38 cellular contexts compared by ENCODE assay signal in genomic region chr4:16016536-16016935, GRCh38. TPM values are rescaled to one million over a fixed set of nuclear protein-coding genes. Genes with fewer than 3 reads are reported as not detected.
A peak's percentile ranks its signal among the peaks of the same experiment; 100 is the strongest.
DNase-seq lines count a peak whose midpoint lies in the region; ATAC-seq and TF ChIP-seq lines count a peak whose summit lies in the region.
"Had no signal": no experiment of that assay in that cellular context is flagged by ENCODE, and none has a peak within 500 bp of the region (broad histone marks: within the 10 kb centered on the region; RNA-seq: fewer than 3 reads in every experiment).

No MANE protein-coding gene starts in this region.

- H3K9me3 Mint-ChIP-seq in CD8-positive, alpha-beta T cell, result no peaks in the 10 kb centered on the region
- H3K9me3 Mint-ChIP-seq: CD14-positive monocyte; CD4-positive, alpha-beta memory T cell; CD4-positive, alpha-beta T cell; CD8-positive, alpha-beta memory T cell had no signal

- no peak for ATAC-seq in CD8-positive, alpha-beta T cell
- ATAC-seq in GM18511 (IDR thresholded peaks at IDR 0.05; ENCODE audit: unreplicated experiment), result no peak
- ATAC-seq: A549 had no signal

- H3K27me3 ChIP-seq in CD8-positive, alpha-beta T cell (ENCODE audit: insufficient read depth, low read length), result no peaks in the 10 kb centered on the region
- H3K27me3 ChIP-seq: BE2C; BLaER1; BLaER1 treated with 17β-estradiol and CSF1 and Interleukin-3, amounts not matched to agents 10 nM and 100 nM had no signal

- no peak overlapping the region for H3K4me3 ChIP-seq in CD8-positive, alpha-beta T cell (ENCODE audit: low read depth, low read length)
- H3K4me3 ChIP-seq: A549; BLaER1; BLaER1 treated with 17β-estradiol and CSF1 and Interleukin-3, amounts not matched to agents 10 nM and 100 nM had no signal

- CTCF ChIA-PET in CD8-positive, alpha-beta T cell (lab: Charles Lee), result interaction anchor here (3.2 kb wide), 1 partner anchor 15 kb away, joined by 16 read pairs; no protein-coding TSS in a partner anchor

- H3K4me1 ChIP-seq in CD8-positive, alpha-beta T cell (ENCODE audit: insufficient read depth, low read length), result no peaks in the 10 kb centered on the region
- H3K4me1 ChIP-seq: A549, BE2C, Caco-2 had no signal

- intact Hi-C loops in CD8-positive, alpha-beta T cell (cut with DNase I, micrococcal nuclease), result no loop called here

- POLR2A ChIA-PET in CD8-positive, alpha-beta T cell (lab: Charles Lee), result no interaction called here

- no peaks in the 10 kb centered on the region for H3K36me3 Mint-ChIP-seq in CD8-positive, alpha-beta T cell
- H3K36me3 Mint-ChIP-seq: CD14-positive monocyte; CD4-positive, alpha-beta memory T cell; CD4-positive, CD25-positive, alpha-beta regulatory T cell; CD8-positive, alpha-beta memory T cell had no signal

- DNase-seq in COLO829 (ENCODE audit: low spot score), result peak; percentile 70
- DNase-seq in SK-MEL-5 (ENCODE audit: low read depth, low spot score), result peak; percentile 94
- DNase-seq in foreskin melanocyte, result peak; percentile 92
- no peak for DNase-seq in CD8-positive, alpha-beta T cell
- DNase-seq in T1000 (lab: John Stamatoyannopoulos, UW), result no peak
- DNase-seq: 8988T; ACHN; AML-193; BE2C; C1 segment of cervical spinal cord; Caco-2; Calu3; CD4-positive, alpha-beta memory T cell; CD4-positive, alpha-beta T cell; CD4-positive, CD25-positive, alpha-beta regulatory T cell; CD8-positive, alpha-beta memory T cell; COR-L47; DMS 273 treated with DMSO at 0.1 percent for 48 hours; DMS153; DMS53; DMS79; DMS79 treated with DMSO at 0.1 percent for 48 hours; DND-41; EL had no signal

- H3K4me3 Mint-ChIP-seq in CD8-positive, alpha-beta T cell, result no peak overlapping the region
- H3K4me3 Mint-ChIP-seq: B cell; CD14-positive monocyte; CD4-positive, alpha-beta memory T cell; CD4-positive, alpha-beta T cell; CD4-positive, CD25-positive, alpha-beta regulatory T cell; CD8-positive, alpha-beta memory T cell had no signal

- H3K36me3 ChIP-seq in CD8-positive, alpha-beta T cell (ENCODE audit: insufficient read depth, low read length), result no peaks in the 10 kb centered on the region
- H3K36me3 ChIP-seq: BE2C; BLaER1; BLaER1 treated with 17β-estradiol and CSF1 and Interleukin-3, amounts not matched to agents 10 nM and 100 nM had no signal

- no peak for TF ChIP-seq CTCF in CD8-positive, alpha-beta T cell (IDR thresholded peaks at IDR 0.05)

- H3K27me3 Mint-ChIP-seq in CD8-positive, alpha-beta T cell (ENCODE audit: low read depth), result peaks cover 10% of the 10 kb centered on the region

- no peaks in the 10 kb centered on the region for H3K9me3 ChIP-seq in CD8-positive, alpha-beta T cell (ENCODE audit: low read length)
- H3K9me3 ChIP-seq: A549; BE2C; BLaER1; BLaER1 treated with 17β-estradiol and CSF1 and Interleukin-3, amounts not matched to agents 10 nM and 100 nM; Caco-2 had no signal

- H3K4me1 Mint-ChIP-seq in CD8-positive, alpha-beta T cell (ENCODE audit: low read depth), result no peaks in the 10 kb centered on the region
- H3K4me1 Mint-ChIP-seq: B cell; CD14-positive monocyte; CD4-positive, alpha-beta memory T cell; CD4-positive, CD25-positive, alpha-beta regulatory T cell; CD8-positive, alpha-beta memory T cell had no signal

- H3K27ac Mint-ChIP-seq in CD8-positive, alpha-beta T cell, result no peak overlapping the region
- H3K27ac Mint-ChIP-seq: B cell; CD4-positive, alpha-beta memory T cell; CD4-positive, alpha-beta T cell; CD4-positive, CD25-positive, alpha-beta regulatory T cell; CD8-positive, alpha-beta memory T cell had no signal

- H3K27ac ChIP-seq in CD8-positive, alpha-beta T cell (ENCODE audit: low read depth, low read length), result no peak overlapping the region
- H3K27ac ChIP-seq: 22Rv1; A549; BLaER1; BLaER1 treated with 17β-estradiol and CSF1 and Interleukin-3, amounts not matched to agents 10 nM and 100 nM; C4-2B had no signal

- in situ Hi-C loops in SK-MEL-5 (cut with HindIII; ENCODE audit: low pct_unique_long_range_greater_than_20kb, low sequenced_read_pairs), result loop anchor here (25.0 kb wide), 1 partner anchor 196 kb away; no protein-coding TSS in a partner anchor

RNA-seq across cellular contexts. Expression of gene FGFBP2, which starts 53.6 kb away (rescaled TPM):
- total RNA-seq in SK-MEL-5 (2014; rRNA removed; shearing (Covaris generic)), result 14.5 and 15.4 TPM in 2 replicates
- 39.0 and 48.5 TPM in 2 replicates for polyA plus RNA-seq in SK-MEL-5 (2015; cell fraction: cytosol; rRNA removed)
- 5.2 and 5.4 TPM in 2 replicates for polyA plus RNA-seq in SK-MEL-5 (2015; cell fraction: nucleus; rRNA removed)
- total RNA-seq in CD8-positive, alpha-beta T cell, result 1 to 10 TPM; 8.2 to 9.9 TPM
- total RNA-seq: A172, A673, Calu3, Daoy, G401 had no signal
- polyA plus RNA-seq: A549, AG04450, BJ had no signal

Comparison
In these comparisons a context has a peak if more than half of its experiments do, and no peak if none do; other contexts are left out.
1. DNase-seq: peak in COLO829 (single experiment), SK-MEL-5 (single experiment) and foreskin melanocyte (single experiment); none in CD8-positive, alpha-beta T cell (0 of 7) and T1000 (single experiment).